Comparison of ENCODE assay signal across 30 cellular contexts in genomic region chr11:32422545-32422944, GRCh38. TPM values are rescaled to one million over a fixed set of nuclear protein-coding genes. Genes with fewer than 3 reads are reported as not detected.
"Had no signal": no experiment of that assay in that cellular context is flagged by ENCODE, and none has a peak within 500 bp of the region (broad histone marks: within the 10 kb centered on the region; RNA-seq: fewer than 3 reads in every experiment).

No MANE protein-coding gene starts in this region.

- H3K27ac ChIP-seq: breast epithelium, lower lobe of right lung, neutrophil, pancreas, prostate gland, skin epidermis, stomach, thyroid gland, upper lobe of left lung had no signal

- H3K36me3 ChIP-seq: breast epithelium, lower lobe of right lung, neutrophil, pancreas, prostate gland, stomach, thyroid gland, upper lobe of left lung had no signal

- H3K9me3 ChIP-seq: breast epithelium, lower lobe of right lung, neutrophil, pancreas, prostate gland, stomach, thyroid gland, upper lobe of left lung had no signal

- DNase-seq: activated CD4-positive, alpha-beta T cell treated with anti-CD3 and anti-CD28 coated beads, Interleukin-2, amount 50 U/mL, for 1 hour; activated CD8-positive, alpha-beta memory T cell treated with anti-CD3 and anti-CD28 coated beads, Interleukin-2, amount 10 ng/mL, durations not matched to agents 7 days and 5 days; activated CD8-positive, alpha-beta T cell treated with anti-CD3 and anti-CD28 coated beads, Interleukin-2, amount 10 ng/mL, durations not matched to agents 7 days and 5 days; activated naive CD4-positive, alpha-beta T cell; activated T-cell treated with anti-CD3 and anti-CD28 coated beads, Interleukin-2, amount 50 U/mL, for 72 hours; central memory CD4-positive, alpha-beta T cell; endodermal cell; foreskin fibroblast; lower lobe of right lung; mesenchymal stem cell; nephron progenitor cell; pancreas; retina; stimulated activated CD4-positive, alpha-beta T cell treated with anti-CD3 and anti-CD28 coated beads, Interleukin-15, amount 100 ng/mL, for 24 hours; stimulated activated CD4-positive, alpha-beta T cell treated with anti-CD3 and anti-CD28 coated beads, Interleukin-2, amount 100 ng/mL, for 24 hours; stimulated activated naive B cell treated with anti-CD40 and anti-IgM and Interleukin-4, amounts not matched to agents 10 μg/mL and 1 μg/mL and 100 μg/mL, for 72 hours; stomach; T-helper 2 cell; thyroid gland; upper lobe of left lung had no signal

- H3K4me3 ChIP-seq: breast epithelium, lower lobe of right lung, pancreas, prostate gland, skin epidermis, stomach, thyroid gland, upper lobe of left lung had no signal

- FAIRE-seq: pancreas had no signal

- H3K4me1 ChIP-seq: breast epithelium, pancreas, prostate gland had no signal

- ATAC-seq: activated CD8-positive, alpha-beta memory T cell treated with anti-CD3 and anti-CD28 coated beads, Interleukin-2, amount 10 ng/mL, durations not matched to agents 7 days and 5 days; activated CD8-positive, alpha-beta T cell treated with anti-CD3 and anti-CD28 coated beads, Interleukin-2, amount 10 ng/mL, durations not matched to agents 7 days and 5 days; activated naive CD4-positive, alpha-beta T cell treated with anti-CD3 and anti-CD28 coated beads, Interleukin-2, amount 50 U/mL, for 72 hours; activated T-cell treated with anti-CD3 and anti-CD28 coated beads, Interleukin-2, amount 50 U/mL, for 72 hours; esophagus mucosa; left lobe of liver; lower lobe of right lung; pancreas; sciatic nerve; stimulated activated naive B cell treated with anti-CD40 and anti-IgM and Interleukin-4, amounts not matched to agents 10 μg/mL and 1 μg/mL and 100 μg/mL, for 72 hours; WTC11 had no signal

RNA-seq across cellular contexts. Expression of gene WT1, which starts 12.8 kb away (rescaled TPM):
- total RNA-seq: activated CD8-positive, alpha-beta memory T cell treated with anti-CD3 and anti-CD28 coated beads, Interleukin-2, amount 10 ng/mL, durations not matched to agents 7 days and 5 days; activated CD8-positive, alpha-beta T cell treated with anti-CD3 and anti-CD28 coated beads, Interleukin-2, amount 10 ng/mL, durations not matched to agents 7 days and 5 days; activated naive CD4-positive, alpha-beta T cell treated with anti-CD3 and anti-CD28 coated beads, Interleukin-2, amount 50 U/mL, for 72 hours; activated T-cell treated with anti-CD3 and anti-CD28 coated beads, Interleukin-2, amount 50 U/mL, for 72 hours; esophagus mucosa; left lobe of liver; mononuclear cell; WTC11 had no signal
